8 cellular contexts compared by ENCODE assay signal in genomic region chr12:39764944-39765560, GRCh38.
DNase-seq lines count a peak whose midpoint lies in the region; ATAC-seq and TF ChIP-seq lines count a peak whose summit lies in the region.

No MANE protein-coding gene starts in this region.

- no peak for TF ChIP-seq POLR2A in lower leg skin (IDR thresholded peaks at IDR 0.05)

- no peak overlapping the region for H2AFZ ChIP-seq in parathyroid adenoma

- H3K79me2 ChIP-seq in parathyroid adenoma, result no peaks in the 10 kb centered on the region

- ATAC-seq in GM19438 (IDR thresholded peaks at IDR 0.05; ENCODE audit: low read depth, unreplicated experiment), result peak; percentile 77

- DNase-seq in DMS53 treated with DMSO at 0.1 percent for 48 hours (lab: John Stamatoyannopoulos, UW; ENCODE audit: unreplicated experiment) (peak; percentile 56), HuH-7.5 (ENCODE audit: low spot score) (peak; percentile 10), SK-N-MC (ENCODE audit: low read depth, low spot score) (peak; percentile 40), fibroblast of pulmonary artery (ENCODE audit: low read depth) (peak; percentile 75), ecto neural progenitor cell (ENCODE audit: low spot score) (no peak), lower leg skin (ENCODE audit: low spot score in 2 of 2) (no peak)

- H3K27me3 ChIP-seq in parathyroid adenoma (ENCODE audit: control insufficient read depth, insufficient read depth, low read length), result no peaks in the 10 kb centered on the region

- H3K9ac ChIP-seq in SK-N-MC (ENCODE audit: insufficient read length) (no peak overlapping the region), parathyroid adenoma (no peak overlapping the region)

- no peaks in the 10 kb centered on the region for H3K4me1 ChIP-seq in parathyroid adenoma

- TF ChIP-seq CTCF in fibroblast of pulmonary artery (IDR thresholded peaks at IDR 0.05; ENCODE audit: low read length, missing control alignments), result peak; percentile 98
- peak; percentile 80 for TF ChIP-seq CTCF in parathyroid adenoma (IDR thresholded peaks at IDR 0.05)
- no peak for TF ChIP-seq CTCF in lower leg skin (IDR thresholded peaks at IDR 0.05)

- H3K36me3 ChIP-seq in SK-N-MC (ENCODE audit: insufficient read depth, low read length), result no peaks in the 10 kb centered on the region
- H3K36me3 ChIP-seq in parathyroid adenoma (ENCODE audit: control insufficient read depth, insufficient read depth, low read length), result no peaks in the 10 kb centered on the region

- intact Hi-C loops in lower leg skin (cut with DNase I; ENCODE audit: low total_unique reads), result loop anchor here (5.0 to 10.0 kb wide), 2 partner anchors 230 to 342 kb away; partner anchors contain the start of gene SLC2A13

- no peak overlapping the region for H3K4me2 ChIP-seq in parathyroid adenoma (ENCODE audit: low read length)

- H3K27ac ChIP-seq in SK-N-MC, result no peak overlapping the region
- H3K27ac ChIP-seq in parathyroid adenoma, result no peak overlapping the region

- no peak overlapping the region for H3K4me3 ChIP-seq in SK-N-MC
- H3K4me3 ChIP-seq in fibroblast of pulmonary artery (replicated peaks; ENCODE audit: low read depth, low read length), result no peak overlapping the region
- H3K4me3 ChIP-seq in parathyroid adenoma (ENCODE audit: low read depth, low read length), result no peak overlapping the region
- no peak overlapping the region for H3K4me3 ChIP-seq in lower leg skin (ENCODE audit: low read depth, poor library complexity, severe bottlenecking)

- 45 to 46% methylated on average over 3 of the region's 3 CpGs for WGBS in lower leg skin, 2 donors

- no peaks in the 10 kb centered on the region for H3K9me3 ChIP-seq in SK-N-MC (ENCODE audit: low read depth, low read length)
- H3K9me3 ChIP-seq in parathyroid adenoma (ENCODE audit: control insufficient read depth, low read length), result no peaks in the 10 kb centered on the region

Comparison
In these comparisons a context has a peak if more than half of its experiments do, and no peak if none do; other contexts are left out.
1. DNase-seq: peak in DMS53 treated with DMSO at 0.1 percent for 48 hours (single experiment), HuH-7.5 (single experiment), SK-N-MC (single experiment) and fibroblast of pulmonary artery (single experiment); none in ecto neural progenitor cell (single experiment) and lower leg skin (0 of 2).
2. CTCF ChIP-seq: peak in fibroblast of pulmonary artery (single experiment) and parathyroid adenoma (single experiment); none in lower leg skin (0 of 3).